In genomic region chr1:84382127-84382526, GRCh38 we compare ENCODE assay signal across 1 cellular context.
TF ChIP-seq lines count a peak whose summit lies in the region.

No MANE protein-coding gene starts in this region.

TF ChIP-seq in IMR-90, 13 proteins besides CTCF, POLR2A, EP300 and RAD21:
- no peak for TF ChIP-seq USF2 (IDR thresholded peaks at IDR 0.05; ENCODE audit: low read depth, low read length)
- no peak for TF ChIP-seq MXI1 (IDR thresholded peaks at IDR 0.05; ENCODE audit: borderline replicate concordance, low read depth, low read length)
- TF ChIP-seq CEBPB (IDR thresholded peaks at IDR 0.05; ENCODE audit: low read depth, low read length) = no peak
- TF ChIP-seq NFE2L2 (IDR thresholded peaks at IDR 0.05; ENCODE audit: low read depth, low read length) = no peak
- TF ChIP-seq FOS (IDR thresholded peaks at IDR 0.05; ENCODE audit: low read depth, low read length) = no peak
- TF ChIP-seq ELK1 (IDR thresholded peaks at IDR 0.05; ENCODE audit: borderline replicate concordance, low read depth, low read length) = no peak
- TF ChIP-seq BHLHE40 (IDR thresholded peaks at IDR 0.05; ENCODE audit: low read depth, low read length) = no peak
- TF ChIP-seq MAFK (IDR thresholded peaks at IDR 0.05; ENCODE audit: low read depth, low read length) = no peak
- no peak for TF ChIP-seq SMC3 (IDR thresholded peaks at IDR 0.05; ENCODE audit: low read depth, low read length)
- TF ChIP-seq RCOR1 (IDR thresholded peaks at IDR 0.05; ENCODE audit: insufficient replicate concordance, low read length) = no peak
- no peak for TF ChIP-seq MAZ (IDR thresholded peaks at IDR 0.05; ENCODE audit: borderline replicate concordance, low read depth, low read length)
- TF ChIP-seq RFX5 (IDR thresholded peaks at IDR 0.05; ENCODE audit: low read depth, low read length) = no peak
- no peak for TF ChIP-seq CHD1 (IDR thresholded peaks at IDR 0.05; ENCODE audit: low read depth, low read length)
